ENCODE assay signal across 1 cellular context in genomic region chr10:51214207-51214896, GRCh38.
TF ChIP-seq lines count a peak whose summit lies in the region.

No MANE protein-coding gene starts in this region.

TF ChIP-seq in IMR-90, 13 proteins besides CTCF, POLR2A, EP300 and RAD21:
- no peak for TF ChIP-seq USF2 (IDR thresholded peaks at IDR 0.05; ENCODE audit: low read depth, low read length)
- no peak for TF ChIP-seq CEBPB (IDR thresholded peaks at IDR 0.05; ENCODE audit: low read depth, low read length)
- no peak for TF ChIP-seq RFX5 (IDR thresholded peaks at IDR 0.05; ENCODE audit: low read depth, low read length)
- TF ChIP-seq ELK1 (IDR thresholded peaks at IDR 0.05; ENCODE audit: borderline replicate concordance, low read depth, low read length) = no peak
